ENCODE assay signal across 12 cellular contexts in the genomic region with DNA sequence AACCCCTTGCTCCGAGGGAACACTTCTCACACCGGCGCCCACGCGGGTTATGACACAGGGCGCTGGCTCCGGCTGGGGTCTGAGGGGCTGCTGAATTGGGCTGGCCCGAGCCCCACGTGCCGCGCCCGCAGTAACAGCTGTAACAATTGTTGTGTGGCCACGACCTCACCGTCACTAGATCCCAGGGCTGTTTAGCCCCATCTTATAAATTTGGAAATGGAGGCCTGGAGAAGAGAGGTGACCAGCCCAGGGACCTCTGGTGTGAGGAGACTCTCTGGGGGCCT. TPM values are rescaled to one million over a fixed set of nuclear protein-coding genes. Genes with fewer than 3 reads are reported as not detected.
DNase-seq lines count a peak whose midpoint lies in the region; ATAC-seq and TF ChIP-seq lines count a peak whose summit lies in the region.
"Had no signal": no experiment of that assay in that cellular context is flagged by ENCODE, and none has a peak within 500 bp of the region (broad histone marks: within the 10 kb centered on the region; RNA-seq: fewer than 3 reads in every experiment).

No MANE protein-coding gene starts in this region.

- peak overlapping the region; percentile 84 for H3K4me3 Mint-ChIP-seq in CD4-positive, alpha-beta T cell
- H3K4me3 Mint-ChIP-seq in T-cell (peak overlapping the region; percentile 70 to 81 (median 71)), progenitor cell of endocrine pancreas (ENCODE audit: low read depth) (peak overlapping the region; percentile 73)

- no peak for ATAC-seq in CD4-positive, alpha-beta T cell (ENCODE audit: poor library complexity)
- ATAC-seq in T-cell (replicated peaks in 1 of 4), result no peak
- ATAC-seq: body of pancreas had no signal

- H3K36me3 ChIP-seq in esophagus muscularis mucosa, result peaks cover 0 to 56% (median 7%) of the 10 kb centered on the region in 4 donors

- POLR2A ChIA-PET in CD4-positive, alpha-beta T cell (lab: Charles Lee), result no interaction called here
- POLR2A ChIA-PET in T-cell (lab: Charles Lee), result no interaction called here

- H3K4me3 ChIP-seq in esophagus muscularis mucosa, result peak overlapping the region; percentile 53 to 65 (median 56)
- H3K4me3 ChIP-seq: body of pancreas had no signal

- no peak overlapping the region for H3K27ac Mint-ChIP-seq in CD4-positive, alpha-beta T cell
- H3K27ac Mint-ChIP-seq in T-cell (no peak overlapping the region), progenitor cell of endocrine pancreas (no peak overlapping the region)

- CTCF ChIA-PET in CD4-positive, alpha-beta T cell (lab: Charles Lee), result no interaction called here
- CTCF ChIA-PET in T-cell (lab: Charles Lee), result interaction anchor here in 1 of 2 donors (0.5 kb wide), 1 partner anchor 63 kb away, joined by 4 read pairs; no protein-coding TSS in a partner anchor

- peaks cover 58% of the 10 kb centered on the region for H3K27me3 ChIP-seq in CD4-positive, alpha-beta T cell (ENCODE audit: control insufficient read depth, insufficient read depth, low read length)
- peaks cover 0 to 88% (median 5%) of the 10 kb centered on the region in 4 donors for H3K27me3 ChIP-seq in esophagus muscularis mucosa
- H3K27me3 ChIP-seq: body of pancreas had no signal

- no peaks in the 10 kb centered on the region for H3K4me1 Mint-ChIP-seq in CD4-positive, alpha-beta T cell (ENCODE audit: low read depth)
- H3K4me1 Mint-ChIP-seq in T-cell, result peaks cover 3 to 5% (median 5%) of the 10 kb centered on the region in 3 donors
- peaks cover 1% of the 10 kb centered on the region for H3K4me1 Mint-ChIP-seq in progenitor cell of endocrine pancreas (ENCODE audit: low read depth)

- H3K4me1 ChIP-seq in esophagus muscularis mucosa, result peaks cover 3 to 22% (median 14%) of the 10 kb centered on the region in 4 donors

- no peak for DNase-seq in CD4-positive, alpha-beta T cell
- no peak for DNase-seq in T-cell
- DNase-seq in esophagus muscularis mucosa (ENCODE audit: extremely low spot score), result no peak
- DNase-seq in progenitor cell of endocrine pancreas (ENCODE audit: low spot score, unreplicated experiment), result no peak
- DNase-seq in NCI-H2107 treated with DMSO at 0.1 percent for 48 hours (lab: John Stamatoyannopoulos, UW; ENCODE audit: unreplicated experiment), result no peak
- DNase-seq in NCI-H2029 treated with DMSO at 0.1 percent for 48 hours (lab: John Stamatoyannopoulos, UW), result no peak
- no peak for DNase-seq in HCEC 1CT
- no peak for DNase-seq in AG08395 (ENCODE audit: low spot score)
- DNase-seq: activated CD4-positive, CD25-positive, alpha-beta regulatory T cell; DMS 273 treated with DMSO at 0.1 percent for 48 hours; occipital lobe had no signal

- H3K27me3 Mint-ChIP-seq in CD4-positive, alpha-beta T cell, result peaks cover 28% of the 10 kb centered on the region
- H3K27me3 Mint-ChIP-seq in T-cell (peaks cover 0 to 25% of the 10 kb centered on the region in 2 donors), progenitor cell of endocrine pancreas (no peaks in the 10 kb centered on the region)

- no peak overlapping the region for H3K27ac ChIP-seq in CD4-positive, alpha-beta T cell (ENCODE audit: low read depth, low read length)
- H3K27ac ChIP-seq in esophagus muscularis mucosa (replicated peaks in 1 of 4), result peak overlapping the region; percentile 21 to 78 (median 64)

- H3K9me3 Mint-ChIP-seq in CD4-positive, alpha-beta T cell, result no peaks in the 10 kb centered on the region
- H3K9me3 Mint-ChIP-seq in T-cell (no peaks in the 10 kb centered on the region), progenitor cell of endocrine pancreas (ENCODE audit: low read depth) (no peaks in the 10 kb centered on the region)

- TF ChIP-seq POLR2A in esophagus muscularis mucosa (IDR thresholded peaks at IDR 0.05; ENCODE audit: low read depth), result no peak

- TF ChIP-seq EP300 in esophagus muscularis mucosa (IDR thresholded peaks at IDR 0.05), result no peak

- H3K36me3 Mint-ChIP-seq in CD4-positive, alpha-beta T cell (ENCODE audit: low read depth), result no peaks in the 10 kb centered on the region
- no peaks in the 10 kb centered on the region for H3K36me3 Mint-ChIP-seq in T-cell
- H3K36me3 Mint-ChIP-seq in progenitor cell of endocrine pancreas (ENCODE audit: insufficient read depth), result no peaks in the 10 kb centered on the region

- H3K9me3 ChIP-seq in CD4-positive, alpha-beta T cell (ENCODE audit: control insufficient read depth, low read length), result no peaks in the 10 kb centered on the region
- H3K9me3 ChIP-seq in esophagus muscularis mucosa, result no peaks in the 10 kb centered on the region
- H3K9me3 ChIP-seq: body of pancreas had no signal

- intact Hi-C loops in CD4-positive, alpha-beta T cell (cut with DNase I, micrococcal nuclease), result no loop called here
- intact Hi-C loops in esophagus muscularis mucosa (cut with DNase I), result no loop called here

- no CpG with 5 or more reads among the region's 14 CpGs for WGBS in esophagus muscularis mucosa

- no peak for TF ChIP-seq CTCF in CD4-positive, alpha-beta T cell (IDR thresholded peaks at IDR 0.05)
- no peak for TF ChIP-seq CTCF in esophagus muscularis mucosa (IDR thresholded peaks at IDR 0.05)
- no peak for TF ChIP-seq CTCF in progenitor cell of endocrine pancreas (IDR thresholded peaks at IDR 0.05; ENCODE audit: unreplicated experiment)

RNA-seq across cellular contexts. Expression of gene EGFL7, which starts 2.0 kb away (rescaled TPM):
- not detected for total RNA-seq in CD4-positive, alpha-beta T cell
- total RNA-seq in T-cell (1 to 10 TPM in 3 of 5 donors, under 1 TPM in 2; 0.43 to 1.9 (median 1.1) TPM), esophagus muscularis mucosa (100 to 1,000 TPM in 1 of 4 donors, 10 to 100 TPM in 3; 33.2 to 134 (median 78.7) TPM), progenitor cell of endocrine pancreas (13.5 and 16.3 TPM in 2 replicates)

RNA-seq across cellular contexts. Expression of gene AGPAT2, which starts 22.5 kb away (rescaled TPM):
- total RNA-seq in CD4-positive, alpha-beta T cell, result 1 to 10 TPM; 3.6 to 4.0 TPM
- 10 to 100 TPM in 4 of 5 donors, 1 to 10 TPM in 1; 6.5 to 13.0 (median 12.1) TPM for total RNA-seq in T-cell
- total RNA-seq in esophagus muscularis mucosa, result 10 to 100 TPM; 22.0 to 52.8 (median 39.3) TPM
- 27.7 and 28.0 TPM in 2 replicates for total RNA-seq in progenitor cell of endocrine pancreas

RNA-seq across cellular contexts. Expression of gene DIPK1B, which starts 47.6 kb away (rescaled TPM):
- total RNA-seq in CD4-positive, alpha-beta T cell, result under 1 TPM in 1 of 2 experiments, not detected in 1; 0.11 TPM
- total RNA-seq in T-cell (1 to 10 TPM in 1 of 5 donors, under 1 TPM in 4; 0.25 to 2.1 (median 0.77) TPM), esophagus muscularis mucosa (10 to 100 TPM in 3 of 4 donors, 1 to 10 TPM in 1; 6.6 to 27.8 (median 21.5) TPM), progenitor cell of endocrine pancreas (51.3 and 52.9 TPM in 2 replicates)
